In the genomic region with DNA sequence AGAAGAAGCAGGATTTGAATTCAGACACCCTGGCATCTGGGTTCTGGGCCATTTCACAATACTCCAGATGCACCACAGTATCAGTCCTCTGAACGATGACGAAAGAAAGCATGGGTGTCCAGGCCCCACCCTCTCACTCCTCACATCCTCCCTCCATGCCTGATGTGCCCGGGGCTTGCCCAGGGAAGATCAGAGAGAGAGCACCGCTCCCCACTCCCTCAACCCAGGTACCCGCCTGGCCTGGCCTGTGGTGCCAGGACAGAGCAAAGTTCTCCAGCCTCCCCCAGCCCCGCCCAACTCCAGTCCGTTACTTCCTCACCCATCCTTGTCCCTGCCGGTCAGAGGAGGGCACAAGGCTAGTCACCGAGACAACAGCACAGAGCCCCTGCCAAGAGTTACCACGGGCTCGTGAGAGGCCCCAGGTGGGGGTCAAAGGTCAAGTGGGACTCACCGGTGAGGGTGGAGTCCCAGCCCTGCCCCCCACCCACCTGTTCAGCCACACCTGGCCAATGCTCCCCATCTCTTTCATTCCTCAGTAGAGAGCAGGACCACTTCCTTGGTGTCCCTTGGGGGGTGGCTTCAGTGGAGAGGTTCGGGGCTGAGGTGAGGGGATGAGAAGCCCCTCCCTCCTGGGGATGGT, we compare ENCODE assay signal across 9 cellular contexts. TPM values are rescaled to one million over a fixed set of nuclear protein-coding genes. Genes with fewer than 3 reads are reported as not detected.
DNase-seq lines count a peak whose midpoint lies in the region; ATAC-seq, FAIRE-seq and TF ChIP-seq lines count a peak whose summit lies in the region.
"Had no signal": no experiment of that assay in that cellular context is flagged by ENCODE, and none has a peak within 500 bp of the region (broad histone marks: within the 10 kb centered on the region; RNA-seq: fewer than 3 reads in every experiment).

No MANE protein-coding gene starts in this region.

- ATAC-seq in HCT116 (peak; percentile 8), WTC11 (peak; percentile 20), naive B cell (ENCODE audit: low read depth in 2 of 2) (no peak), HG03342 (IDR thresholded peaks at IDR 0.05; ENCODE audit: unreplicated experiment) (no peak), HG03095 (IDR thresholded peaks at IDR 0.05; ENCODE audit: unreplicated experiment) (no peak)

- H3K4me2 ChIP-seq in HCT116 (ENCODE audit: low read length) (peak overlapping the region; percentile 100), endothelial cell of umbilical vein (ENCODE audit: insufficient read depth, low read length) (no peak overlapping the region)

- H3K4me3 Mint-ChIP-seq in WTC11, result peak overlapping the region; percentile 46
- H3K4me3 Mint-ChIP-seq in naive B cell, result peak overlapping the region in 7 of 8 donors; percentile 35 to 83 (median 60)

- RAD21 ChIA-PET in HCT116 (lab: Charles Lee; ENCODE audit: low non-redundant PET in 1 of 2, low total read pairs in 2 of 2, uncharacterized antibody in 2 of 2, unreplicated experiment in 2 of 2), result interaction anchor here in 1 of 2 experiments (1.4 kb wide), 1 partner anchor 10 kb away, joined by 3 read pairs; no protein-coding TSS in a partner anchor

- no peak for TF ChIP-seq RAD21 in HCT116 (IDR thresholded peaks at IDR 0.05; ENCODE audit: low read depth)

- peak; percentile 78 for DNase-seq in A673 (ENCODE audit: low spot score)
- no peak for DNase-seq in HCT116 (ENCODE audit: low read depth, low spot score)
- no peak for DNase-seq in WTC11 (ENCODE audit: low spot score)
- DNase-seq in endothelial cell of umbilical vein (ENCODE audit: low read depth, low spot score), result no peak
- no peak for DNase-seq in naive B cell
- DNase-seq in NCI-H345 treated with DMSO at 0.1 percent for 48 hours (lab: John Stamatoyannopoulos, UW; ENCODE audit: unreplicated experiment), result no peak

- no peaks in the 10 kb centered on the region for H3K9me3 Mint-ChIP-seq in WTC11
- H3K9me3 Mint-ChIP-seq in naive B cell, result no peaks in the 10 kb centered on the region

- BruUV-seq in A673 (replicated peaks; lab: Mats Ljungman, UMichigan), result no TSS peak
- BruUV-seq in HCT116 (replicated peaks; lab: Mats Ljungman, UMichigan), result no TSS peak
- no TSS peak for BruUV-seq in endothelial cell of umbilical vein (replicated peaks; lab: Mats Ljungman, UMichigan)

- no peaks in the 10 kb centered on the region for H3K27me3 Mint-ChIP-seq in WTC11 (ENCODE audit: low read depth)
- no peaks in the 10 kb centered on the region for H3K27me3 Mint-ChIP-seq in naive B cell

- CTCF ChIA-PET in A673 (lab: Charles Lee), result no interaction called here
- CTCF ChIA-PET in HCT116 (lab: Charles Lee), result interaction anchor here (1.3 kb wide), 1 partner anchor 11 kb away, joined by 6 read pairs; no protein-coding TSS in a partner anchor
- CTCF ChIA-PET in WTC11 (lab: Charles Lee), result interaction anchor here (1.3 to 2.9 kb wide), 3 partner anchors 8 to 12 kb away, joined by 3 to 34 read pairs (median 4); partner anchors contain the start of gene BCL9L
- CTCF ChIA-PET in endothelial cell of umbilical vein (lab: Charles Lee), result interaction anchor here (10.0 kb wide), 1 partner anchor 9 kb away, joined by 330 read pairs; the partner anchor contains the start of gene BCL9L

- no peaks in the 10 kb centered on the region for H3K9me1 ChIP-seq in endothelial cell of umbilical vein (replicated peaks; ENCODE audit: control insufficient read depth, extremely low read depth, insufficient read depth, low read length)

- H4K20me1 ChIP-seq in HCT116 (ENCODE audit: insufficient read depth) (no peaks in the 10 kb centered on the region), endothelial cell of umbilical vein (replicated peaks; ENCODE audit: control insufficient read depth, extremely low read depth, insufficient read depth, low read length) (no peaks in the 10 kb centered on the region)

- dilution Hi-C loops in endothelial cell of umbilical vein (cut with MboI; ENCODE audit: extremely low pct_ligation_motif_present, low sequenced_read_pairs), result no loop called here

- intact Hi-C loops in A673 (cut with micrococcal nuclease; ENCODE audit: unreplicated experiment), result no loop called here
- intact Hi-C loops in HCT116 (cut with micrococcal nuclease), result no loop called here
- intact Hi-C loops in endothelial cell of umbilical vein (cut with micrococcal nuclease), result no loop called here

- FAIRE-seq in endothelial cell of umbilical vein (lab: Jason Lieb, UNC), result peak; percentile 60

- no peak overlapping the region for H2AFZ ChIP-seq in HCT116 (ENCODE audit: low read depth, low read length, poor library complexity, severe bottlenecking)
- H2AFZ ChIP-seq in endothelial cell of umbilical vein (ENCODE audit: low read depth, low read length), result no peak overlapping the region

- peak overlapping the region; percentile 98 for H3K27ac Mint-ChIP-seq in WTC11
- peak overlapping the region; percentile 81 to 92 (median 90) for H3K27ac Mint-ChIP-seq in naive B cell

- H3K9me3 ChIP-seq in A673 (ENCODE audit: low read depth, low read length, poor library complexity, severe bottlenecking) (no peaks in the 10 kb centered on the region), HCT116 (ENCODE audit: control insufficient read depth in 1 of 2, insufficient read depth in 1 of 2, low read depth in 1 of 2, low read length in 2 of 2) (no peaks in the 10 kb centered on the region), endothelial cell of umbilical vein (replicated peaks; ENCODE audit: control insufficient read depth, insufficient read depth, low read length) (no peaks in the 10 kb centered on the region)

- H3K9me2 ChIP-seq in HCT116 (ENCODE audit: insufficient read depth), result no peaks in the 10 kb centered on the region

- POLR2A ChIA-PET in A673 (lab: Charles Lee; ENCODE audit: low non-redundant PET) (no interaction called here), HCT116 (lab: Charles Lee) (interaction anchor here (1.3 kb wide), 1 partner anchor 11 kb away, joined by 6 read pairs; no protein-coding TSS in a partner anchor), WTC11 (lab: Charles Lee) (interaction anchor here (0.6 kb wide), 1 partner anchor 35 kb away, joined by 3 read pairs; no protein-coding TSS in a partner anchor), endothelial cell of umbilical vein (lab: Charles Lee) (no interaction called here)

- H3K4me3 ChIP-seq in A673 (ENCODE audit: low read depth, low read length, poor library complexity, severe bottlenecking) (no peak overlapping the region), HCT116 (replicated peaks in 1 of 2; ENCODE audit: low read depth in 1 of 2, low read length in 2 of 2) (peak overlapping the region; percentile 31 to 57), endothelial cell of umbilical vein (replicated peaks in 1 of 3; ENCODE audit: insufficient read depth in 1 of 3, low read depth in 1 of 3, low read length in 3 of 3) (no peak overlapping the region)

- no peak for TF ChIP-seq CTCF in A673 (conservative IDR thresholded peaks at IDR 0.05; ENCODE audit: low read depth, low read length)
- no peak for TF ChIP-seq CTCF in HCT116 (IDR thresholded peaks at IDR 0.05 in 2 of 3, conservative IDR thresholded peaks at IDR 0.05 in 1 of 3; ENCODE audit: borderline replicate concordance in 1 of 3, insufficient read depth in 1 of 3, low read depth in 2 of 3, low read length in 2 of 3)
- no peak for TF ChIP-seq CTCF in WTC11 (IDR thresholded peaks at IDR 0.05)
- no peak for TF ChIP-seq CTCF in endothelial cell of umbilical vein (IDR thresholded peaks at IDR 0.05; ENCODE audit: extremely low read depth in 1 of 2, insufficient read depth in 1 of 2, low read depth in 1 of 2, low read length in 2 of 2)

- peaks cover 95% of the 10 kb centered on the region for H3K79me2 ChIP-seq in HCT116 (ENCODE audit: insufficient read depth, low read length)
- peaks cover 69% of the 10 kb centered on the region for H3K79me2 ChIP-seq in endothelial cell of umbilical vein (ENCODE audit: control insufficient read depth, insufficient read depth, low read length)

- H3K4me1 ChIP-seq in A673 (ENCODE audit: insufficient read depth, low read length, poor library complexity, severe bottlenecking), result peaks cover 99% of the 10 kb centered on the region
- peaks cover 94 to 99% of the 10 kb centered on the region in 2 experiments for H3K4me1 ChIP-seq in HCT116 (ENCODE audit: control insufficient read depth in 1 of 2, insufficient read depth in 2 of 2, low read length in 2 of 2)
- H3K4me1 ChIP-seq in endothelial cell of umbilical vein (ENCODE audit: control insufficient read depth, extremely low read depth, insufficient read depth, low read length), result peaks cover 77% of the 10 kb centered on the region

- H3K27me3 ChIP-seq in A673 (replicated peaks; ENCODE audit: insufficient read depth, low read depth, low read length, poor library complexity) (no peaks in the 10 kb centered on the region), HCT116 (ENCODE audit: insufficient read depth, low read length) (no peaks in the 10 kb centered on the region), endothelial cell of umbilical vein (ENCODE audit: control insufficient read depth in 2 of 2, insufficient read depth in 2 of 2, low read length in 2 of 2) (no peaks in the 10 kb centered on the region)

- no peaks in the 10 kb centered on the region for H3K36me3 ChIP-seq in A673 (ENCODE audit: insufficient read depth, low read length, poor library complexity, severe bottlenecking)
- H3K36me3 ChIP-seq in HCT116 (ENCODE audit: control insufficient read depth in 1 of 2, insufficient read depth in 2 of 2, low read length in 2 of 2), result peaks cover 0 to 8% of the 10 kb centered on the region in 2 experiments; a peak in 1 of 4 replicates
- H3K36me3 ChIP-seq in endothelial cell of umbilical vein (ENCODE audit: control insufficient read depth in 2 of 2, extremely low read depth in 1 of 2, insufficient read depth in 2 of 2, low read length in 2 of 2), result no peaks in the 10 kb centered on the region

- H3K36me3 Mint-ChIP-seq in WTC11 (no peaks in the 10 kb centered on the region), naive B cell (no peaks in the 10 kb centered on the region)

- H3K27ac ChIP-seq in A673 (ENCODE audit: low read depth, low read length, poor library complexity, severe bottlenecking) (peak overlapping the region; percentile 88), HCT116 (ENCODE audit: low read depth, low read length) (peak overlapping the region; percentile 100), endothelial cell of umbilical vein (ENCODE audit: insufficient read depth, low read depth, low read length) (peak overlapping the region; percentile 62)

- no peak for TF ChIP-seq POLR2A in HCT116 (IDR thresholded peaks at IDR 0.05; ENCODE audit: borderline replicate concordance, extremely low read depth, insufficient read depth, insufficient read length)
- no peak for TF ChIP-seq POLR2A in endothelial cell of umbilical vein (IDR thresholded peaks at IDR 0.05; ENCODE audit: low read depth, low read length)

- peak overlapping the region; percentile 91 for H3K9ac ChIP-seq in HCT116 (ENCODE audit: low read length)
- peak overlapping the region; percentile 48 for H3K9ac ChIP-seq in endothelial cell of umbilical vein (replicated peaks; ENCODE audit: extremely low read depth, insufficient read depth, low read length)

- H3K4me1 Mint-ChIP-seq in WTC11 (peaks cover 88% of the 10 kb centered on the region), naive B cell (peaks cover 73 to 91% (median 84%) of the 10 kb centered on the region in 3 donors)

RNA-seq across cellular contexts. Expression of gene BCL9L, which starts 8.1 kb away (rescaled TPM):
- total RNA-seq in A673 (2021), result 49.9 and 64.0 TPM in 2 replicates
- total RNA-seq in HCT116 (2021; ENCODE audit: unreplicated experiment), result 120 TPM
- 83.0 and 85.7 TPM in 2 replicates for polyA plus RNA-seq in HCT116 (2012)
- 62.1 to 65.3 TPM (median 64.7 TPM) in 3 replicates for total RNA-seq in WTC11 (2021)
- 44.7 and 48.8 TPM in 2 replicates for total RNA-seq in endothelial cell of umbilical vein
- 7.3 and 10.2 TPM in 2 replicates for polyA plus RNA-seq in endothelial cell of umbilical vein
- polyA plus RNA-seq in endothelial cell of umbilical vein (2011; cell fraction: cytosol; rRNA removed), result 6.5 and 8.0 TPM in 2 replicates
- polyA plus RNA-seq in endothelial cell of umbilical vein (2011; cell fraction: nucleus; rRNA removed), result 10.3 and 10.7 TPM in 2 replicates
- 34.2 and 37.1 TPM in 2 replicates for polyA plus RNA-seq in endothelial cell of umbilical vein (2012)
- polyA minus RNA-seq in endothelial cell of umbilical vein, result 6.4 and 6.9 TPM in 2 replicates
- 24.1 TPM for polyA minus RNA-seq in endothelial cell of umbilical vein (2011; cell fraction: cytosol; rRNA and poly(A)+ RNA removed)
- 6.1 and 20.0 TPM in 2 replicates for polyA minus RNA-seq in endothelial cell of umbilical vein (2011; cell fraction: nucleus; rRNA and poly(A)+ RNA removed)
- 1 to 10 TPM in 2 of 6 donors, under 1 TPM in 3, not detected in 1; 0.50 to 3.2 (median 0.75) TPM for polyA plus RNA-seq in naive B cell (ENCODE audit: low read depth in 6 of 6)

RNA-seq across cellular contexts. Expression of gene CXCR5, which starts 33.9 kb away (rescaled TPM):
- total RNA-seq in A673 (2021) (not detected in 2 replicates), HCT116 (2021; ENCODE audit: unreplicated experiment) (not detected), WTC11 (2021) (0.07 TPM in 1 of 3 replicates, not detected in the others), endothelial cell of umbilical vein (not detected in 2 replicates)
- 0.01 TPM in 1 of 2 replicates, not detected in the other for polyA plus RNA-seq in HCT116 (2012)
- polyA plus RNA-seq in endothelial cell of umbilical vein (not detected in 2 replicates), naive B cell (ENCODE audit: low read depth in 6 of 6) (100 to 1,000 TPM; 101 to 157 (median 116) TPM)
- polyA plus RNA-seq in endothelial cell of umbilical vein (2011; cell fraction: cytosol; rRNA removed), result not detected in 2 replicates
- not detected in 2 replicates for polyA plus RNA-seq in endothelial cell of umbilical vein (2011; cell fraction: nucleus; rRNA removed)
- polyA plus RNA-seq in endothelial cell of umbilical vein (2012), result not detected in 2 replicates
- not detected in 2 replicates for polyA minus RNA-seq in endothelial cell of umbilical vein
- polyA minus RNA-seq in endothelial cell of umbilical vein (2011; cell fraction: cytosol; rRNA and poly(A)+ RNA removed), result not detected
- not detected in 2 replicates for polyA minus RNA-seq in endothelial cell of umbilical vein (2011; cell fraction: nucleus; rRNA and poly(A)+ RNA removed)

RNA-seq across cellular contexts. Expression of gene UPK2, which starts 38.5 kb away (rescaled TPM):
- total RNA-seq in A673 (2021) (not detected in 2 replicates), HCT116 (2021; ENCODE audit: unreplicated experiment) (0.42 TPM), WTC11 (2021) (not detected in 3 replicates), endothelial cell of umbilical vein (not detected in 2 replicates)
- 0.26 and 0.55 TPM in 2 replicates for polyA plus RNA-seq in HCT116 (2012)
- polyA plus RNA-seq in endothelial cell of umbilical vein (0.11 and 0.13 TPM in 2 replicates), naive B cell (ENCODE audit: low read depth in 6 of 6) (under 1 TPM in 3 of 6 donors, not detected in 3; 0.33 to 0.43 (median 0.35) TPM)
- polyA plus RNA-seq in endothelial cell of umbilical vein (2011; cell fraction: cytosol; rRNA removed), result 0.07 TPM in 1 of 2 replicates, not detected in the other
- not detected in 2 replicates for polyA plus RNA-seq in endothelial cell of umbilical vein (2011; cell fraction: nucleus; rRNA removed)
- not detected in 2 replicates for polyA plus RNA-seq in endothelial cell of umbilical vein (2012)
- polyA minus RNA-seq in endothelial cell of umbilical vein, result not detected in 2 replicates
- not detected for polyA minus RNA-seq in endothelial cell of umbilical vein (2011; cell fraction: cytosol; rRNA and poly(A)+ RNA removed)
- polyA minus RNA-seq in endothelial cell of umbilical vein (2011; cell fraction: nucleus; rRNA and poly(A)+ RNA removed), result not detected in 2 replicates

RNA-seq across cellular contexts. Expression of gene FOXR1, which starts 54.0 kb away (rescaled TPM):
- total RNA-seq in A673 (2021) (not detected in 2 replicates), HCT116 (2021; ENCODE audit: unreplicated experiment) (not detected), WTC11 (2021) (not detected in 3 replicates), endothelial cell of umbilical vein (not detected in 2 replicates)
- not detected in 2 replicates for polyA plus RNA-seq in HCT116 (2012)
- polyA plus RNA-seq in endothelial cell of umbilical vein (not detected in 2 replicates), naive B cell (ENCODE audit: low read depth in 6 of 6) (not detected)
- polyA plus RNA-seq in endothelial cell of umbilical vein (2011; cell fraction: cytosol; rRNA removed), result not detected in 2 replicates
- not detected in 2 replicates for polyA plus RNA-seq in endothelial cell of umbilical vein (2011; cell fraction: nucleus; rRNA removed)
- not detected in 2 replicates for polyA plus RNA-seq in endothelial cell of umbilical vein (2012)
- polyA minus RNA-seq in endothelial cell of umbilical vein, result not detected in 2 replicates
- not detected for polyA minus RNA-seq in endothelial cell of umbilical vein (2011; cell fraction: cytosol; rRNA and poly(A)+ RNA removed)
- not detected in 2 replicates for polyA minus RNA-seq in endothelial cell of umbilical vein (2011; cell fraction: nucleus; rRNA and poly(A)+ RNA removed)
- total RNA-seq: kidney epithelial cell had no signal

Comparison
In these comparisons a context has a peak if more than half of its experiments do, and no peak if none do; other contexts are left out.
1. H3K4me3 ChIP-seq: peak in HCT116 (2 of 2); none in A673 (single experiment) and endothelial cell of umbilical vein (0 of 3).
2. ATAC-seq: peak in HCT116 (single experiment) and WTC11 (single experiment); none in naive B cell (0 of 2), HG03342 (single experiment) and HG03095 (single experiment).
3. POLR2A ChIA-PET loops: an anchor here in HCT116 (1.3 kb wide) and WTC11 (0.6 kb wide); none called in A673 and endothelial cell of umbilical vein.
4. Peak in every context shown above with its lines, with median percentiles within 50 percentile points of each other: H3K27ac ChIP-seq.